18 cellular contexts compared by ENCODE assay signal in the genomic region with DNA sequence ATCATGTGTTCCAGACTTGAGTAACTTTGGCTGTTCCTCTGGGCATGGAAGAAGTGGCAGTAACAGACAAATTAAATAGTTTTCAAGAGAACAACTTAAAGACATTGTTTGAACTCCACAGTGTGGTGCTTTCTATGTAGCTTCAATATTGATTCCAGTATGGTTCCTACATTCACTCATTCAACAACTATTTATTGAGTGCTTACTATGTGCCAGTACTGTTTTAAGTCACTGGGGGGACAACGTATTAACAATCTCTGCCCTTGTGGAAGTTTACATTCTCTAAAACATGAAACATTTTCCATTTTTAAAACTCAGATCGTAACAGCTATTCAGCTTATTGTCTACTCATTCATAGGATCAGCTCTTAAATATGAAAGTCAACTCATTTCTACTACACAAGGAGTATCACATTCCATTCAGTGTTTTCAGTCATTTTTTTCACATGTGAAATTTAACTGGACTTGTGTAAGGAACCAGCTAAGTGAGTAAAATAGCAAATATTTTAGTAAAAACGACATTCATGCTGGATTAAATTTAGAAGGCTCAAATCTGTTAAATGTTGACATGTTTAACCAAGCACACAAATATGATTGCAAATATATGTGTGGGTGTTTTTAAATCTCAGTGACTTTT.
"Had no signal": no experiment of that assay in that cellular context is flagged by ENCODE, and none has a peak within 500 bp of the region (broad histone marks: within the 10 kb centered on the region; RNA-seq: fewer than 3 reads in every experiment).

No MANE protein-coding gene starts in this region.

- H3K27me3 Mint-ChIP-seq: activated naive CD4-positive, alpha-beta T cell treated with anti-CD3 and anti-CD28 coated beads, Interleukin-2, amount 50 U/mL, for 24 hours; memory B cell; T-cell had no signal

- H3K4me3 ChIP-seq: adrenal gland, dorsolateral prefrontal cortex, gastroesophageal sphincter, skin epidermis, stomach had no signal

- DNase-seq: activated CD4-positive, alpha-beta T cell treated with anti-CD3 and anti-CD28 coated beads for 48 hours; activated CD4-positive, CD25-positive, alpha-beta regulatory T cell; activated CD8-positive, alpha-beta memory T cell treated with anti-CD3 and anti-CD28 coated beads, Interleukin-2, amount 50 U/mL, for 48 hours; activated CD8-positive, alpha-beta T cell treated with anti-CD3 and anti-CD28 coated beads, Interleukin-2, amount 10 ng/mL, durations not matched to agents 7 days and 5 days; activated gamma-delta T cell; activated T-cell treated with anti-CD3 and anti-CD28 coated beads, Interleukin-2, amount 50 U/mL, for 72 hours; adrenal gland; dorsolateral prefrontal cortex; endodermal cell; occipital lobe; right cardiac atrium; stomach; T-cell; T-helper 9 cell had no signal

- H3K9me3 Mint-ChIP-seq: activated naive CD4-positive, alpha-beta T cell treated with anti-CD3 and anti-CD28 coated beads, Interleukin-2, amount 50 U/mL, for 24 hours; endodermal cell had no signal

- H3K9me3 ChIP-seq: adrenal gland, gastroesophageal sphincter, stomach had no signal

- H3K4me1 ChIP-seq: adrenal gland, gastroesophageal sphincter had no signal

- H3K27ac Mint-ChIP-seq: activated CD8-positive, alpha-beta T cell treated with anti-CD3 and anti-CD28 coated beads, Interleukin-2, amount 10 ng/mL, durations not matched to agents 7 days and 5 days; endodermal cell; memory B cell; T-cell had no signal

- H3K4me1 Mint-ChIP-seq: memory B cell had no signal

- H3K36me3 ChIP-seq: adrenal gland, stomach had no signal

- H3K27me3 ChIP-seq: adrenal gland, gastroesophageal sphincter, stomach had no signal

- ATAC-seq: activated CD8-positive, alpha-beta T cell treated with anti-CD3 and anti-CD28 coated beads, Interleukin-2, amount 10 ng/mL, durations not matched to agents 7 days and 5 days; gastroesophageal sphincter; right cardiac atrium; T-cell had no signal

- H3K27ac ChIP-seq: adrenal gland, dorsolateral prefrontal cortex, gastroesophageal sphincter, skin epidermis, stomach had no signal

- H3K4me3 Mint-ChIP-seq: activated CD8-positive, alpha-beta T cell treated with anti-CD3 and anti-CD28 coated beads, Interleukin-2, amount 10 ng/mL, durations not matched to agents 7 days and 5 days; activated naive CD4-positive, alpha-beta T cell treated with anti-CD3 and anti-CD28 coated beads, Interleukin-2, amount 50 U/mL, for 24 hours; activated T-cell treated with anti-CD3 and anti-CD28 coated beads, Interleukin-2, amount 50 U/mL, for 72 hours; endodermal cell; memory B cell; T-cell had no signal
